In the genomic region with DNA sequence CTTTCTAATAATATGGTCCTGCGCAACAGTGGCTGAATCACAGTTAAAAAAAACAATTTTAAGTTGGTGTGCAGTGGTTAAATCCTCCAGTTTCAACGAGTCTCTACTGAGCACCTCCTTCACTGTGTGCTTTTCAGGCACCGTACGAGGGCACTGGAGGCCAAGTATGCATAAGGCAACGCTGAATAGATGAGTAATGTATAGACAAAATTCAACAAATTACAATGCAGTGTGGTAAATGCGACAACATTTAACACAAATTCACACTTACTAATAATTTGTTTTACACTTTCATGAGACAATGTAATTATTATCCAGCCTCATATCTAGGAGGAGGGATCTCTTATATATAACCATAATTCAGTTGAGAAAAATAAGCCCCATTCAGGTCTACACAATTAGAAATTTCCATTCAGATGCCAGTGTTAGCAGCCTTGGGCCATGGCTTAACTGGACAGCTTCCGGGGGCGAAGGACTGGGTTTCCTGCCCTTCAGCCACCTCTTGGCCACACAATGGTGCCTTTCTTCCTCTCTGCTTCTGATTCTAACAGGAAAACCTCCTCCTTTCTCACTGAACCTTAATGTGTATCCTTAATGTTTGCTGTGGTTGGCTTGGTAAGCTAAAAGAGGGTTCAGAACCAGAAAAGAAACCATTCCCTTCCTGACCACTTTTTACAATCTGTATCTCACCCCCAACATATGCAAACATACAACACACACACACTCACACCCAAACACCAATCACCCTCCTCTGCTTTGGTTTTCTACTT, we compare ENCODE assay signal across 17 cellular contexts. TPM values are rescaled to one million over a fixed set of nuclear protein-coding genes. Genes with fewer than 3 reads are reported as not detected.
A peak's percentile ranks its signal among the peaks of the same experiment; 100 is the strongest.
DNase-seq lines count a peak whose midpoint lies in the region; ATAC-seq and TF ChIP-seq lines count a peak whose summit lies in the region.
"Had no signal": no experiment of that assay in that cellular context is flagged by ENCODE, and none has a peak within 500 bp of the region (broad histone marks: within the 10 kb centered on the region; RNA-seq: fewer than 3 reads in every experiment).

No MANE protein-coding gene starts in this region.

- H3K9me3 Mint-ChIP-seq in activated naive CD8-positive, alpha-beta T cell treated with anti-CD3 and anti-CD28 coated beads, Interleukin-2, amount 10 ng/mL, durations not matched to agents 7 days and 5 days, result no peaks in the 10 kb centered on the region
- no peaks in the 10 kb centered on the region for H3K9me3 Mint-ChIP-seq in activated naive CD8-positive, alpha-beta T cell treated with anti-CD3 and anti-CD28 coated beads, Interleukin-2, amount 50 U/mL, for 24 hours
- H3K9me3 Mint-ChIP-seq in activated CD8-positive, alpha-beta T cell treated with anti-CD3 and anti-CD28 coated beads for 36 hours, result no peaks in the 10 kb centered on the region
- H3K9me3 Mint-ChIP-seq: stimulated activated memory B cell treated with anti-CD40 and anti-IgM and Interleukin-4, amounts not matched to agents 10 μg/mL and 1 μg/mL and 100 μg/mL, for 72 hours had no signal

- peak; percentile 45 for ATAC-seq in activated naive CD8-positive, alpha-beta T cell treated with anti-CD3 and anti-CD28 coated beads, Interleukin-2, amount 10 ng/mL, durations not matched to agents 7 days and 5 days (ENCODE audit: low read depth)
- no peak for ATAC-seq in activated naive CD8-positive, alpha-beta T cell treated with anti-CD3 and anti-CD28 coated beads, Interleukin-2, amount 50 U/mL, for 24 hours
- ATAC-seq in activated CD8-positive, alpha-beta T cell treated with anti-CD3 and anti-CD28 coated beads for 36 hours, result peak; percentile 45
- ATAC-seq: stimulated activated memory B cell treated with anti-CD40 and anti-IgM and Interleukin-4, amounts not matched to agents 10 μg/mL and 1 μg/mL and 100 μg/mL, for 72 hours had no signal

- H3K27ac ChIP-seq in effector memory CD4-positive, alpha-beta T cell (ENCODE audit: insufficient read depth, low read length, poor library complexity, severe bottlenecking), result no peak overlapping the region
- H3K27ac ChIP-seq: Peyer's patch had no signal

- no peaks in the 10 kb centered on the region for H3K9me3 ChIP-seq in effector memory CD4-positive, alpha-beta T cell (ENCODE audit: control insufficient read depth, low read length)
- H3K9me3 ChIP-seq: Caco-2, Peyer's patch had no signal

- intact Hi-C loops in activated CD8-positive, alpha-beta T cell treated with anti-CD3 and anti-CD28 coated beads for 36 hours (cut with micrococcal nuclease), result no loop called here

- POLR2A ChIA-PET in activated naive CD8-positive, alpha-beta T cell treated with anti-CD3 and anti-CD28 coated beads, Interleukin-2, amount 10 ng/mL, durations not matched to agents 7 days and 5 days (lab: Charles Lee), result interaction anchor here (1.0 kb wide), 1 partner anchor 385 kb away, joined by 3 read pairs; no protein-coding TSS in a partner anchor
- POLR2A ChIA-PET in activated CD8-positive, alpha-beta T cell treated with anti-CD3 and anti-CD28 coated beads for 36 hours (lab: Charles Lee), result interaction anchor here (0.5 to 1.0 kb wide), 2 partner anchors 21 to 104 kb away, joined by 3 read pairs; no protein-coding TSS in a partner anchor

- CTCF ChIA-PET in activated CD8-positive, alpha-beta T cell treated with anti-CD3 and anti-CD28 coated beads for 36 hours (lab: Charles Lee), result interaction anchor here (0.8 to 1.5 kb wide), 4 partner anchors 24 to 161 kb away, joined by 3 to 4 read pairs (median 3); no protein-coding TSS in a partner anchor

- no peak overlapping the region for H3K27ac Mint-ChIP-seq in activated naive CD8-positive, alpha-beta T cell treated with anti-CD3 and anti-CD28 coated beads, Interleukin-2, amount 10 ng/mL, durations not matched to agents 7 days and 5 days
- H3K27ac Mint-ChIP-seq in activated naive CD8-positive, alpha-beta T cell treated with anti-CD3 and anti-CD28 coated beads, Interleukin-2, amount 50 U/mL, for 24 hours, result no peak overlapping the region
- peak overlapping the region; percentile 18 for H3K27ac Mint-ChIP-seq in activated CD8-positive, alpha-beta T cell treated with anti-CD3 and anti-CD28 coated beads for 36 hours
- H3K27ac Mint-ChIP-seq: stimulated activated memory B cell treated with anti-CD40 and anti-IgM and Interleukin-4, amounts not matched to agents 10 μg/mL and 1 μg/mL and 100 μg/mL, for 72 hours had no signal

- peak overlapping the region; percentile 31 for H3K4me3 Mint-ChIP-seq in activated naive CD8-positive, alpha-beta T cell treated with anti-CD3 and anti-CD28 coated beads, Interleukin-2, amount 10 ng/mL, durations not matched to agents 7 days and 5 days
- no peak overlapping the region for H3K4me3 Mint-ChIP-seq in activated naive CD8-positive, alpha-beta T cell treated with anti-CD3 and anti-CD28 coated beads, Interleukin-2, amount 50 U/mL, for 24 hours
- no peak overlapping the region for H3K4me3 Mint-ChIP-seq in activated CD8-positive, alpha-beta T cell treated with anti-CD3 and anti-CD28 coated beads for 36 hours
- H3K4me3 Mint-ChIP-seq: stimulated activated memory B cell treated with anti-CD40 and anti-IgM and Interleukin-4, amounts not matched to agents 10 μg/mL and 1 μg/mL and 100 μg/mL, for 72 hours had no signal

- no peak overlapping the region for H3K4me3 ChIP-seq in effector memory CD4-positive, alpha-beta T cell (ENCODE audit: insufficient read depth, low read depth, low read length, poor library complexity, severe bottlenecking)
- H3K4me3 ChIP-seq: Peyer's patch had no signal

- no peaks in the 10 kb centered on the region for H3K36me3 ChIP-seq in effector memory CD4-positive, alpha-beta T cell (ENCODE audit: control insufficient read depth, insufficient read depth, low read length)
- H3K36me3 ChIP-seq: Peyer's patch had no signal

- no peaks in the 10 kb centered on the region for H3K4me1 ChIP-seq in effector memory CD4-positive, alpha-beta T cell (ENCODE audit: control insufficient read depth, insufficient read depth, low read length, poor library complexity, severe bottlenecking)

- H3K27me3 ChIP-seq in effector memory CD4-positive, alpha-beta T cell (replicated peaks; ENCODE audit: control insufficient read depth, insufficient read depth, low read length, poor library complexity, severe bottlenecking), result no peaks in the 10 kb centered on the region
- H3K27me3 ChIP-seq: Peyer's patch had no signal

- no peaks in the 10 kb centered on the region for H3K36me3 Mint-ChIP-seq in activated naive CD8-positive, alpha-beta T cell treated with anti-CD3 and anti-CD28 coated beads, Interleukin-2, amount 10 ng/mL, durations not matched to agents 7 days and 5 days
- H3K36me3 Mint-ChIP-seq in activated naive CD8-positive, alpha-beta T cell treated with anti-CD3 and anti-CD28 coated beads, Interleukin-2, amount 50 U/mL, for 24 hours (ENCODE audit: low read depth), result peaks cover 2% of the 10 kb centered on the region
- no peaks in the 10 kb centered on the region for H3K36me3 Mint-ChIP-seq in activated CD8-positive, alpha-beta T cell treated with anti-CD3 and anti-CD28 coated beads for 36 hours (ENCODE audit: low read depth)

- H3K27me3 Mint-ChIP-seq in activated naive CD8-positive, alpha-beta T cell treated with anti-CD3 and anti-CD28 coated beads, Interleukin-2, amount 10 ng/mL, durations not matched to agents 7 days and 5 days, result no peaks in the 10 kb centered on the region
- H3K27me3 Mint-ChIP-seq in activated naive CD8-positive, alpha-beta T cell treated with anti-CD3 and anti-CD28 coated beads, Interleukin-2, amount 50 U/mL, for 24 hours, result no peaks in the 10 kb centered on the region
- H3K27me3 Mint-ChIP-seq in activated CD8-positive, alpha-beta T cell treated with anti-CD3 and anti-CD28 coated beads for 36 hours, result no peaks in the 10 kb centered on the region
- H3K27me3 Mint-ChIP-seq: stimulated activated memory B cell treated with anti-CD40 and anti-IgM and Interleukin-4, amounts not matched to agents 10 μg/mL and 1 μg/mL and 100 μg/mL, for 72 hours had no signal

- DNase-seq in activated naive CD8-positive, alpha-beta T cell treated with anti-CD3 and anti-CD28 coated beads, Interleukin-2, amount 10 ng/mL, durations not matched to agents 7 days and 5 days, result no peak
- DNase-seq in activated naive CD8-positive, alpha-beta T cell treated with anti-CD3 and anti-CD28 coated beads, Interleukin-2, amount 50 U/mL, for 24 hours, result no peak
- peak; percentile 8 for DNase-seq in activated CD8-positive, alpha-beta T cell treated with anti-CD3 and anti-CD28 coated beads for 36 hours
- DNase-seq in foreskin melanocyte (peak; percentile 96), NCI-H146 (lab: John Stamatoyannopoulos, UW) (no peak), DMS 273 treated with DMSO at 0.1 percent for 48 hours (lab: John Stamatoyannopoulos, UW) (no peak)
- DNase-seq in effector memory CD4-positive, alpha-beta T cell, result no peak
- DNase-seq in activated naive CD4-positive, alpha-beta T cell treated with anti-CD3 and anti-CD28 coated beads, Interleukin-2, amount 50 U/mL, for 16 hours, result no peak
- DNase-seq: ACHN, Caco-2, KBM-7, NCI-H1417 treated with DMSO at 0.1 percent for 48 hours, NCI-H524, occipital lobe, Peyer's patch, T-helper 9 cell had no signal

- H3K4me1 Mint-ChIP-seq in activated naive CD8-positive, alpha-beta T cell treated with anti-CD3 and anti-CD28 coated beads, Interleukin-2, amount 10 ng/mL, durations not matched to agents 7 days and 5 days, result peaks cover 19% of the 10 kb centered on the region
- H3K4me1 Mint-ChIP-seq in activated naive CD8-positive, alpha-beta T cell treated with anti-CD3 and anti-CD28 coated beads, Interleukin-2, amount 50 U/mL, for 24 hours, result peaks cover 24% of the 10 kb centered on the region
- H3K4me1 Mint-ChIP-seq in activated CD8-positive, alpha-beta T cell treated with anti-CD3 and anti-CD28 coated beads for 36 hours (ENCODE audit: low read depth), result peaks cover 31% of the 10 kb centered on the region

- no peak for TF ChIP-seq CTCF in activated CD8-positive, alpha-beta T cell treated with anti-CD3 and anti-CD28 coated beads for 36 hours (IDR thresholded peaks at IDR 0.05)

RNA-seq across cellular contexts. Expression of a gene that starts 51.9 kb away (rescaled TPM):
- 10 to 100 TPM; 13.5 to 13.7 TPM for total RNA-seq in activated naive CD8-positive, alpha-beta T cell treated with anti-CD3 and anti-CD28 coated beads, Interleukin-2, amount 10 ng/mL, durations not matched to agents 7 days and 5 days
- total RNA-seq in activated CD8-positive, alpha-beta T cell treated with anti-CD3 and anti-CD28 coated beads for 36 hours, result 10 to 100 TPM; 16.5 to 16.8 TPM

Comparison
In these comparisons a context has a peak if more than half of its experiments do, and no peak if none do; other contexts are left out.
1. DNase-seq: peak in activated CD8-positive, alpha-beta T cell treated with anti-CD3 and anti-CD28 coated beads for 36 hours (single experiment) and foreskin melanocyte (single experiment); none in activated naive CD8-positive, alpha-beta T cell treated with anti-CD3 and anti-CD28 coated beads, Interleukin-2, amount 10 ng/mL, durations not matched to agents 7 days and 5 days (single experiment), activated naive CD8-positive, alpha-beta T cell treated with anti-CD3 and anti-CD28 coated beads, Interleukin-2, amount 50 U/mL, for 24 hours (single experiment), NCI-H146 (single experiment), DMS 273 treated with DMSO at 0.1 percent for 48 hours (single experiment), effector memory CD4-positive, alpha-beta T cell (0 of 3) and activated naive CD4-positive, alpha-beta T cell treated with anti-CD3 and anti-CD28 coated beads, Interleukin-2, amount 50 U/mL, for 16 hours (single experiment).